18 cellular contexts compared by ENCODE assay signal in the genomic region with DNA sequence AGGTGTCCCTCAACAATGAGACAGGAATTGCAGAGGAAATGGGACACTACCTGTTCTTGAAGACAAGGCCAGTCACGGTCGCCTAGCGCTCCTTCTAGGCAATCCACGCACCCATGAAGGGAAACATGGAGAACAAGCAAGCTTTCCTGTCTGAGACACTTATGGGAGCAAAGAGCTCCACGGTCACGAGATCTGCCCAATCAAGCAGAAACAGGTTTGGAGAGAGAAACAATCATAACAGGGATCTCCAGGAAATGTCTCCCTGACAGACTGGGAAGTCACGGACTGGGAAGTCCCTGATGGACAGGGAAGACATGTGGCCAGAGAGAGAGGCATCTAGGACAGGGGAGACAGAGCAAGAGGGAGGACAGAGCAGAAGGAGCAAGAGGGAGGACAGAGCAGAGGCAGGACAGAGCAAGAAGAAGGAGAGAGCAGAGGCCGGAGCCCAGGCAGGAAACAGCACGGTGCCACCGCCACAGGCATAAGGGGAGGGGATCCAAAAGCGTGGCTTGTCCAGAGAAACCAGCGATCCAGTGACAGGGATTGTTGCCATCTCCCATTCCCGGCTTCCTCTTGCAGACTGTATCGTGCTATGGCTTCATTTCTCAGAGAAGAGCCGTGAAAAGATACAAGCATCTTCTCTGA.
DNase-seq lines count a peak whose midpoint lies in the region; ATAC-seq lines count a peak whose summit lies in the region.
"Had no signal": no experiment of that assay in that cellular context is flagged by ENCODE, and none has a peak within 500 bp of the region (broad histone marks: within the 10 kb centered on the region; RNA-seq: fewer than 3 reads in every experiment).

No MANE protein-coding gene starts in this region.

- no peaks in the 10 kb centered on the region for H3K36me3 Mint-ChIP-seq in activated naive CD4-positive, alpha-beta T cell treated with anti-CD3 and anti-CD28 coated beads, Interleukin-2, amount 50 U/mL, for 24 hours
- peaks cover 2% of the 10 kb centered on the region for H3K36me3 Mint-ChIP-seq in IgD-negative memory B cell
- H3K36me3 Mint-ChIP-seq in stimulated activated effector memory CD8-positive, alpha-beta T cell treated with anti-CD3 and anti-CD28 coated beads, Interleukin-12 subunit alpha, Interleukin-12 subunit beta, amount 100 ng/mL, for 72 hours = peaks cover 42% of the 10 kb centered on the region

- peaks cover 65% of the 10 kb centered on the region for H3K4me1 Mint-ChIP-seq in activated naive CD4-positive, alpha-beta T cell treated with anti-CD3 and anti-CD28 coated beads, Interleukin-2, amount 50 U/mL, for 24 hours
- H3K4me1 Mint-ChIP-seq in IgD-negative memory B cell = peaks cover 18 to 34% (median 25%) of the 10 kb centered on the region in 3 donors
- peaks cover 75% of the 10 kb centered on the region for H3K4me1 Mint-ChIP-seq in stimulated activated effector memory CD8-positive, alpha-beta T cell treated with anti-CD3 and anti-CD28 coated beads, Interleukin-12 subunit alpha, Interleukin-12 subunit beta, amount 100 ng/mL, for 72 hours

- no peak for ATAC-seq in stimulated activated effector memory CD8-positive, alpha-beta T cell treated with anti-CD3 and anti-CD28 coated beads, Interleukin-12 subunit alpha, Interleukin-12 subunit beta, amount 100 ng/mL, for 72 hours
- ATAC-seq in GM19351 (IDR thresholded peaks at IDR 0.05; ENCODE audit: unreplicated experiment) (no peak), left colon (no peak), HG03196 (IDR thresholded peaks at IDR 0.05; ENCODE audit: unreplicated experiment) (no peak)
- ATAC-seq: psoas muscle had no signal

- peaks cover 33% of the 10 kb centered on the region for H3K27me3 Mint-ChIP-seq in activated naive CD4-positive, alpha-beta T cell treated with anti-CD3 and anti-CD28 coated beads, Interleukin-2, amount 50 U/mL, for 24 hours
- H3K27me3 Mint-ChIP-seq in IgD-negative memory B cell = peaks cover 61% of the 10 kb centered on the region

- no peak overlapping the region for H3K27ac Mint-ChIP-seq in activated naive CD4-positive, alpha-beta T cell treated with anti-CD3 and anti-CD28 coated beads, Interleukin-2, amount 50 U/mL, for 24 hours
- no peak overlapping the region for H3K27ac Mint-ChIP-seq in IgD-negative memory B cell
- H3K27ac Mint-ChIP-seq in stimulated activated effector memory CD8-positive, alpha-beta T cell treated with anti-CD3 and anti-CD28 coated beads, Interleukin-12 subunit alpha, Interleukin-12 subunit beta, amount 100 ng/mL, for 72 hours = peak overlapping the region; percentile 59

- H3K4me3 Mint-ChIP-seq in activated naive CD4-positive, alpha-beta T cell treated with anti-CD3 and anti-CD28 coated beads, Interleukin-2, amount 50 U/mL, for 24 hours = peak overlapping the region; percentile 11
- peak overlapping the region; percentile 12 to 88 (median 78) for H3K4me3 Mint-ChIP-seq in IgD-negative memory B cell
- H3K4me3 Mint-ChIP-seq in stimulated activated effector memory CD8-positive, alpha-beta T cell treated with anti-CD3 and anti-CD28 coated beads, Interleukin-12 subunit alpha, Interleukin-12 subunit beta, amount 100 ng/mL, for 72 hours = peak overlapping the region; percentile 51

- intact Hi-C loops in left colon (cut with DNase I, micrococcal nuclease) = no loop called here

- no peaks in the 10 kb centered on the region for H3K9me3 Mint-ChIP-seq in activated naive CD4-positive, alpha-beta T cell treated with anti-CD3 and anti-CD28 coated beads, Interleukin-2, amount 50 U/mL, for 24 hours
- no peaks in the 10 kb centered on the region for H3K9me3 Mint-ChIP-seq in IgD-negative memory B cell
- no peaks in the 10 kb centered on the region for H3K9me3 Mint-ChIP-seq in stimulated activated effector memory CD8-positive, alpha-beta T cell treated with anti-CD3 and anti-CD28 coated beads, Interleukin-12 subunit alpha, Interleukin-12 subunit beta, amount 100 ng/mL, for 72 hours

- DNase-seq in activated naive CD4-positive, alpha-beta T cell treated with anti-CD3 and anti-CD28 coated beads, Interleukin-2, amount 50 U/mL, for 16 hours = no peak
- DNase-seq in inferior parietal cortex (ENCODE audit: extremely low spot score) (peak; percentile 2), left colon (no peak)
- DNase-seq in stimulated activated effector memory CD8-positive, alpha-beta T cell treated with anti-CD3 and anti-CD28 coated beads, Interleukin-12 subunit alpha, Interleukin-12 subunit beta, amount 100 ng/mL, for 72 hours (ENCODE audit: low spot score in 2 of 2) = no peak
- DNase-seq: activated CD4-positive, alpha-beta T cell treated with anti-CD3 and anti-CD28 coated beads, Interleukin-2, amount 50 U/mL, for 48 hours; amniotic stem cell; central memory CD4-positive, alpha-beta T cell; DMS79 treated with DMSO at 0.1 percent for 48 hours; effector CD4-positive, alpha-beta T cell; GOT3; MG63; NK-92 treated with Interleukin-12 subunit alpha and Interleukin-12 subunit beta, amount 100 ng/mL, for 24 hours; psoas muscle; transverse colon had no signal

Comparison
In these comparisons a context has a peak if more than half of its experiments do, and no peak if none do; other contexts are left out.
1. H3K4me3 Mint-ChIP-seq: peak in every context shown above with its lines; median percentile 78 in IgD-negative memory B cell; 51 in stimulated activated effector memory CD8-positive, alpha-beta T cell treated with anti-CD3 and anti-CD28 coated beads, Interleukin-12 subunit alpha, Interleukin-12 subunit beta, amount 100 ng/mL, for 72 hours; 11 in activated naive CD4-positive, alpha-beta T cell treated with anti-CD3 and anti-CD28 coated beads, Interleukin-2, amount 50 U/mL, for 24 hours.